19 cellular contexts compared by ENCODE assay signal in genomic region chr11:68521962-68522626, GRCh38.
A peak's percentile ranks its signal among the peaks of the same experiment; 100 is the strongest.
DNase-seq lines count a peak whose midpoint lies in the region; ATAC-seq, FAIRE-seq and TF ChIP-seq lines count a peak whose summit lies in the region.
"Had no signal": no experiment of that assay in that cellular context is flagged by ENCODE, and none has a peak within 500 bp of the region (broad histone marks: within the 10 kb centered on the region; RNA-seq: fewer than 3 reads in every experiment).

No MANE protein-coding gene starts in this region.

- peaks cover 37% of the 10 kb centered on the region for H3K36me3 ChIP-seq in CD8-positive, alpha-beta T cell (ENCODE audit: insufficient read depth, low read length)
- peaks cover 6% of the 10 kb centered on the region for H3K36me3 ChIP-seq in mesendoderm (ENCODE audit: control insufficient read depth, insufficient read depth, low read length)

- no peak for TF ChIP-seq CTCF in CD4-positive, alpha-beta T cell (IDR thresholded peaks at IDR 0.05)
- TF ChIP-seq CTCF in CD8-positive, alpha-beta T cell (IDR thresholded peaks at IDR 0.05), result no peak
- no peak for TF ChIP-seq CTCF in WTC11 (IDR thresholded peaks at IDR 0.05)
- TF ChIP-seq CTCF in H9 (conservative IDR thresholded peaks at IDR 0.05), result no peak

- POLR2A ChIA-PET in CD4-positive, alpha-beta T cell (lab: Charles Lee), result interaction anchor here (1.4 kb wide), 1 partner anchor 13 kb away, joined by 4 read pairs; no protein-coding TSS in a partner anchor
- POLR2A ChIA-PET in CD8-positive, alpha-beta T cell (lab: Charles Lee), result no interaction called here
- POLR2A ChIA-PET in WTC11 (lab: Charles Lee), result no interaction called here

- H3K36me3 Mint-ChIP-seq in CD4-positive, alpha-beta T cell (ENCODE audit: low read depth), result peaks cover 95% of the 10 kb centered on the region
- H3K36me3 Mint-ChIP-seq in CD8-positive, alpha-beta T cell, result peaks cover 91% of the 10 kb centered on the region
- peaks cover 62% of the 10 kb centered on the region for H3K36me3 Mint-ChIP-seq in WTC11
- H3K36me3 Mint-ChIP-seq in H9 (ENCODE audit: insufficient read depth in 1 of 3, low read depth in 3 of 3), result peaks cover 26 to 77% (median 73%) of the 10 kb centered on the region in 3 experiments; a peak in 6 of 7 replicates

- H3K23ac ChIP-seq in mesendoderm (ENCODE audit: low read length) (no peak overlapping the region), H9 (ENCODE audit: insufficient read length, low read depth, low read length) (no peak overlapping the region)

- no peak overlapping the region for H4K91ac ChIP-seq in H9 (ENCODE audit: insufficient read length, low read depth, low read length)

- H3K4ac ChIP-seq in mesendoderm (ENCODE audit: low read depth, low read length) (no peak overlapping the region), H9 (ENCODE audit: low read depth, low read length) (no peak overlapping the region)

- H3K9me3 Mint-ChIP-seq in CD4-positive, alpha-beta T cell, result no peaks in the 10 kb centered on the region
- no peaks in the 10 kb centered on the region for H3K9me3 Mint-ChIP-seq in CD8-positive, alpha-beta T cell
- no peaks in the 10 kb centered on the region for H3K9me3 Mint-ChIP-seq in WTC11
- H3K9me3 Mint-ChIP-seq in H9, result no peaks in the 10 kb centered on the region
- H3K9me3 Mint-ChIP-seq: HFFc6 had no signal

- H2BK20ac ChIP-seq in H9 (ENCODE audit: low read depth, low read length, poor library complexity, severe bottlenecking), result no peak overlapping the region

- no CpG with 5 or more reads among the region's 4 CpGs for WGBS in mesendoderm (ENCODE audit: extremely low coverage, insufficient coverage, low lambda C conversion rate)
- no CpG with 5 or more reads among the region's 4 CpGs for WGBS in H9 (ENCODE audit: extremely low coverage, insufficient read length, low lambda C conversion rate)

- no peak for FAIRE-seq in frontal cortex (lab: Jason Lieb, UNC)
- FAIRE-seq: H1, HepG2 had no signal

- no peak overlapping the region for H2AFZ ChIP-seq in H9 (ENCODE audit: low read length)

- peak overlapping the region; percentile 64 for H3K27ac Mint-ChIP-seq in CD4-positive, alpha-beta T cell
- peak overlapping the region; percentile 42 for H3K27ac Mint-ChIP-seq in CD8-positive, alpha-beta T cell
- 0 out of 2 replicates have a peak overlapping the region, but pooled peaks have one; percentile 9 for H3K27ac Mint-ChIP-seq in WTC11
- H3K27ac Mint-ChIP-seq in H9, result no peak overlapping the region
- H3K27ac Mint-ChIP-seq: HFFc6 had no signal

- no peak overlapping the region for H3K4me3 Mint-ChIP-seq in CD4-positive, alpha-beta T cell
- no peak overlapping the region for H3K4me3 Mint-ChIP-seq in CD8-positive, alpha-beta T cell
- no peak overlapping the region for H3K4me3 Mint-ChIP-seq in WTC11
- no peak overlapping the region for H3K4me3 Mint-ChIP-seq in H9
- H3K4me3 Mint-ChIP-seq: HFFc6 had no signal

- H2BK12ac ChIP-seq in H9 (ENCODE audit: insufficient read length, low read depth, low read length), result no peak overlapping the region

- CTCF ChIA-PET in CD4-positive, alpha-beta T cell (lab: Charles Lee), result interaction anchor here (1.2 kb wide), 1 partner anchor 28 kb away, joined by 3 read pairs; no protein-coding TSS in a partner anchor
- CTCF ChIA-PET in CD8-positive, alpha-beta T cell (lab: Charles Lee), result interaction anchor here (0.6 to 1.2 kb wide), 3 partner anchors 12 to 34 kb away, joined by 3 to 5 read pairs (median 4); no protein-coding TSS in a partner anchor
- CTCF ChIA-PET in WTC11 (lab: Charles Lee), result interaction anchor here (1.2 to 1.7 kb wide), 2 partner anchors 14 to 62 kb away, joined by 3 to 4 read pairs; no protein-coding TSS in a partner anchor

- H3K56ac ChIP-seq in mesendoderm (ENCODE audit: low read length) (no peak overlapping the region), H9 (ENCODE audit: insufficient read length, low read depth, low read length) (no peak overlapping the region)

- no peaks in the 10 kb centered on the region for H3K9me3 ChIP-seq in CD4-positive, alpha-beta T cell (ENCODE audit: control insufficient read depth, low read length)
- H3K9me3 ChIP-seq in CD8-positive, alpha-beta T cell (ENCODE audit: low read length), result no peaks in the 10 kb centered on the region
- no peaks in the 10 kb centered on the region for H3K9me3 ChIP-seq in H9 (ENCODE audit: control insufficient read depth, low read depth, low read length)

- H4K5ac ChIP-seq in mesendoderm (ENCODE audit: low read length) (no peak overlapping the region), H9 (ENCODE audit: insufficient read length, low read depth, low read length) (no peak overlapping the region)

- H3K4me3 ChIP-seq in CD8-positive, alpha-beta T cell (ENCODE audit: low read depth, low read length), result no peak overlapping the region
- H3K4me3 ChIP-seq in mesendoderm (ENCODE audit: low read length), result no peak overlapping the region

- peaks cover 23% of the 10 kb centered on the region for H3K4me1 ChIP-seq in CD8-positive, alpha-beta T cell (ENCODE audit: insufficient read depth, low read length)
- no peaks in the 10 kb centered on the region for H3K4me1 ChIP-seq in mesendoderm (ENCODE audit: control insufficient read depth, low read depth, low read length)
- 0 out of 2 replicates have a peak, but pooled peaks cover 9% of the 10 kb centered on the region for H3K4me1 ChIP-seq in H9 (ENCODE audit: insufficient read depth, low read length)

- no peak overlapping the region for H3K4me2 ChIP-seq in mesendoderm (ENCODE audit: low read length)
- H3K4me2 ChIP-seq in H9 (ENCODE audit: insufficient read depth, insufficient read length, low read length), result no peak overlapping the region

- no peak overlapping the region for H3K14ac ChIP-seq in H9 (ENCODE audit: insufficient read depth, low read length)

- H2AK5ac ChIP-seq in mesendoderm (ENCODE audit: low read length) (no peak overlapping the region), H9 (ENCODE audit: insufficient read length, low read length) (no peak overlapping the region)

- no peak overlapping the region for H3K9ac ChIP-seq in mesendoderm (ENCODE audit: low read length)
- H3K9ac ChIP-seq in H9 (ENCODE audit: extremely low read depth, insufficient read length, low read length), result no peak overlapping the region

- H4K8ac ChIP-seq in mesendoderm (ENCODE audit: low read depth, low read length), result no peak overlapping the region
- H4K8ac ChIP-seq in H9 (replicated peaks; ENCODE audit: insufficient read length, low read depth, low read length), result no peak overlapping the region

- peaks cover 23% of the 10 kb centered on the region for H3K79me2 ChIP-seq in mesendoderm (ENCODE audit: control insufficient read depth, insufficient read depth, low read length)
- peaks cover 5% of the 10 kb centered on the region; the same call in 1 of the 2 replicates for H3K79me2 ChIP-seq in H9 (ENCODE audit: insufficient read depth, low read length)

- no peak overlapping the region for H3T11ph ChIP-seq in H9 (ENCODE audit: low read length)

- no peak for ATAC-seq in CD4-positive, alpha-beta T cell (ENCODE audit: poor library complexity)
- no peak for ATAC-seq in CD8-positive, alpha-beta T cell
- no peak for ATAC-seq in WTC11
- ATAC-seq: HepG2, Panc1, Right ventricle myocardium inferior had no signal

- no peaks in the 10 kb centered on the region for H3K23me2 ChIP-seq in H9 (ENCODE audit: insufficient read length, low read depth, low read length, poor library complexity, severe bottlenecking)

- no peak overlapping the region for H3K27ac ChIP-seq in CD4-positive, alpha-beta T cell (ENCODE audit: low read depth, low read length)
- no peak overlapping the region for H3K27ac ChIP-seq in CD8-positive, alpha-beta T cell (ENCODE audit: low read depth, low read length)
- no peak overlapping the region for H3K27ac ChIP-seq in mesendoderm (ENCODE audit: low read depth, low read length)
- H3K27ac ChIP-seq in H9 (ENCODE audit: insufficient read length, low read depth, low read length), result no peak overlapping the region

- peaks cover 20% of the 10 kb centered on the region for H3K79me1 ChIP-seq in mesendoderm (ENCODE audit: low read length)
- H3K79me1 ChIP-seq in H9 (ENCODE audit: insufficient read depth, low read depth, low read length, poor library complexity, severe bottlenecking), result peaks cover 17% of the 10 kb centered on the region

- H2BK15ac ChIP-seq in mesendoderm (replicated peaks; ENCODE audit: low read depth), result no peak overlapping the region
- H2BK15ac ChIP-seq in H9 (ENCODE audit: low read depth, low read length), result no peak overlapping the region

- intact Hi-C loops in CD4-positive, alpha-beta T cell (cut with DNase I, micrococcal nuclease), result no loop called here
- intact Hi-C loops in CD8-positive, alpha-beta T cell (cut with DNase I, micrococcal nuclease), result no loop called here

- peaks cover 80% of the 10 kb centered on the region for H3K4me1 Mint-ChIP-seq in CD4-positive, alpha-beta T cell (ENCODE audit: low read depth)
- H3K4me1 Mint-ChIP-seq in CD8-positive, alpha-beta T cell (ENCODE audit: low read depth), result peaks cover 80% of the 10 kb centered on the region
- peaks cover 41% of the 10 kb centered on the region for H3K4me1 Mint-ChIP-seq in WTC11
- peaks cover 13 to 15% of the 10 kb centered on the region in 2 experiments for H3K4me1 Mint-ChIP-seq in H9

- H3K18ac ChIP-seq in mesendoderm (ENCODE audit: low read length), result no peak overlapping the region
- H3K18ac ChIP-seq in H9 (ENCODE audit: insufficient read length, low read depth, low read length), result no peak overlapping the region

- no peaks in the 10 kb centered on the region for H4K20me1 ChIP-seq in H9 (ENCODE audit: control insufficient read depth, insufficient read depth, insufficient read length)

- H3K27me3 ChIP-seq in CD4-positive, alpha-beta T cell (ENCODE audit: control insufficient read depth, insufficient read depth, low read length), result no peaks in the 10 kb centered on the region
- no peaks in the 10 kb centered on the region for H3K27me3 ChIP-seq in CD8-positive, alpha-beta T cell (ENCODE audit: insufficient read depth, low read length)
- H3K27me3 ChIP-seq in mesendoderm (ENCODE audit: insufficient read depth, low read length, poor library complexity), result no peaks in the 10 kb centered on the region
- no peaks in the 10 kb centered on the region for H3K27me3 ChIP-seq in H9 (ENCODE audit: insufficient read depth, low read length)

- no peaks in the 10 kb centered on the region for H3K27me3 Mint-ChIP-seq in CD4-positive, alpha-beta T cell
- no peaks in the 10 kb centered on the region for H3K27me3 Mint-ChIP-seq in CD8-positive, alpha-beta T cell (ENCODE audit: low read depth)
- H3K27me3 Mint-ChIP-seq in WTC11 (ENCODE audit: low read depth) (no peaks in the 10 kb centered on the region), H9 (ENCODE audit: low read depth) (no peaks in the 10 kb centered on the region)

- H2BK120ac ChIP-seq in mesendoderm (ENCODE audit: low read depth, low read length) (peak overlapping the region; percentile 12), H9 (ENCODE audit: low read depth, low read length, poor library complexity, severe bottlenecking) (no peak overlapping the region)

- no peak for DNase-seq in CD4-positive, alpha-beta T cell
- DNase-seq in CD8-positive, alpha-beta T cell, result no peak
- DNase-seq in WTC11 (ENCODE audit: low spot score) (no peak), mesendoderm (no peak), H9 (no peak), kidney glomerular epithelial cell (lab: John Stamatoyannopoulos, UW) (no peak), frontal cortex (ENCODE audit: low spot score in 2 of 2) (no peak)
- DNase-seq: DMS 273 treated with DMSO at 0.1 percent for 48 hours, HFFc6, Karpas-422, MM.1S, NCI-H1930, NCI-H2171, NCI-H446 treated with DMSO at 0.1 percent for 48 hours, NCI-H774 had no signal

- no peak overlapping the region for H2BK5ac ChIP-seq in mesendoderm (ENCODE audit: low read length)
- H2BK5ac ChIP-seq in H9 (ENCODE audit: insufficient read length, low read length), result no peak overlapping the region

Comparison
In these comparisons a context has a peak if more than half of its experiments do, and no peak if none do; other contexts are left out.
1. H3K27ac Mint-ChIP-seq: peak in CD4-positive, alpha-beta T cell (single experiment), CD8-positive, alpha-beta T cell (single experiment) and WTC11 (single experiment); none in H9 (0 of 3).